23 cellular contexts compared by ENCODE assay signal in the genomic region with DNA sequence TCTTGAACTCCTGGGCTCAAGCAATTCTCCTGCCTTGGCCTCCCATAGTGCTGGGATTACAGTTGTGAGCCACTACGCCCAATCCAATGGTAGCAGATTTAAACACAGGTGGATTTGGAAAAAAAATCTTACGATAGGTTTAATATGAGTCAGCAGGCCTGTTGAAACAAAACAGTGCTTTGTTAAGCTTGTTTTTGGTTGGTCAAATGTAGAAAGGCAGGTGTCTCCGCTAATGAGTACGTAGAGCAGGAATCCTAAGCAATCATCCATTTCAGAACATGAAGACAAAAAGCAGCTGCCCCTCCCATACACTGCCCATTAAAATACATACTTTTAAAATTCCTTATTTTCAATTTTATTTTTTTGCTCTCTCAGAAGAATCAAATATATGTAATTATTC. TPM values are rescaled to one million over a fixed set of nuclear protein-coding genes. Genes with fewer than 3 reads are reported as not detected.
DNase-seq lines count a peak whose midpoint lies in the region; TF ChIP-seq lines count a peak whose summit lies in the region.
"Had no signal": no experiment of that assay in that cellular context is flagged by ENCODE, and none has a peak within 500 bp of the region (broad histone marks: within the 10 kb centered on the region; RNA-seq: fewer than 3 reads in every experiment).

No MANE protein-coding gene starts in this region.

- peak; percentile 52 for DNase-seq in MCF 10A (ENCODE audit: unreplicated experiment)
- DNase-seq in breast epithelium (ENCODE audit: low spot score in 2 of 2), result no peak
- DNase-seq in SW480 (ENCODE audit: low spot score), result peak; percentile 6
- DNase-seq in epithelial cell of prostate (ENCODE audit: low read depth, low spot score), result peak; percentile 54
- DNase-seq in spleen, result no peak
- no peak for DNase-seq in NCI-H2107 treated with DMSO at 0.1 percent for 48 hours (lab: John Stamatoyannopoulos, UW; ENCODE audit: unreplicated experiment)
- DNase-seq in HuH-7 (ENCODE audit: low spot score), result no peak
- no peak for DNase-seq in NCI-H1417 treated with DMSO at 0.1 percent for 48 hours (lab: John Stamatoyannopoulos, UW)
- DNase-seq: CD4-positive, CD25-positive, alpha-beta regulatory T cell; DMS153; DND-41; HCEC 1CT; Kasumi-1; MV-4-11; NCI-H1105; NCI-H146; NCI-H1930; NCI-H2227 treated with DMSO at 0.1 percent for 48 hours; NCI-H69; OCI-M1; SJCRH30 had no signal

- no peaks in the 10 kb centered on the region for H3K9me3 Mint-ChIP-seq in MCF 10A (ENCODE audit: unreplicated experiment)

- TF ChIP-seq CTCF in MCF 10A (IDR thresholded peaks at IDR 0.05; ENCODE audit: unreplicated experiment), result no peak
- no peak for TF ChIP-seq CTCF in breast epithelium (IDR thresholded peaks at IDR 0.05)
- TF ChIP-seq CTCF in spleen (IDR thresholded peaks at IDR 0.05 in 8 of 11, conservative IDR thresholded peaks at IDR 0.05 in 3 of 11), result no peak

- H3K27ac Mint-ChIP-seq in MCF 10A (ENCODE audit: low read depth, unreplicated experiment), result no peak overlapping the region

- peaks cover 11% of the 10 kb centered on the region for H3K27me3 Mint-ChIP-seq in MCF 10A (ENCODE audit: insufficient read depth, unreplicated experiment)

- H3K27ac ChIP-seq in breast epithelium (no peak overlapping the region), epithelial cell of prostate (peak overlapping the region; percentile 71), spleen (no peak overlapping the region)
- H3K27ac ChIP-seq: BLaER1, SJCRH30 had no signal

- H3K4me3 ChIP-seq in breast epithelium (no peak overlapping the region), spleen (no peak overlapping the region)
- H3K4me3 ChIP-seq: BLaER1, K562, SJCRH30 had no signal

- peaks cover 21% of the 10 kb centered on the region for H3K4me1 Mint-ChIP-seq in MCF 10A (ENCODE audit: insufficient read depth, unreplicated experiment)

- no peak overlapping the region for H3K4me3 Mint-ChIP-seq in MCF 10A (ENCODE audit: unreplicated experiment)

- H3K36me3 Mint-ChIP-seq in MCF 10A (ENCODE audit: insufficient read depth, unreplicated experiment), result peaks cover 10% of the 10 kb centered on the region
- H3K36me3 Mint-ChIP-seq: CD4-positive, CD25-positive, alpha-beta regulatory T cell had no signal

- 81 to 96% (median 90%) methylated on average over 4 of the region's 4 CpGs for WGBS in spleen, 5 donors

- intact Hi-C loops in MCF 10A (cut with micrococcal nuclease) (loop anchor here (10.0 kb wide), 1 partner anchor 123 kb away; no protein-coding TSS in a partner anchor), breast epithelium (cut with DNase I; ENCODE audit: low total_unique reads) (no loop called here), spleen (cut with DNase I; ENCODE audit: low total_unique reads) (no loop called here)

- no TSS peak for BruUV-seq in MCF 10A (replicated peaks; lab: Mats Ljungman, UMichigan)

- H3K27me3 ChIP-seq in breast epithelium (no peaks in the 10 kb centered on the region), spleen (replicated peaks in 1 of 7) (peaks cover 0 to 14% (median 0%) of the 10 kb centered on the region in 7 donors)
- H3K27me3 ChIP-seq: BLaER1, SJCRH30 had no signal

- H3K9me3 ChIP-seq in breast epithelium (no peaks in the 10 kb centered on the region), spleen (peaks cover 0 to 6% (median 0%) of the 10 kb centered on the region in 8 donors)
- H3K9me3 ChIP-seq: SJCRH30 had no signal

- H3K36me3 ChIP-seq in breast epithelium (no peaks in the 10 kb centered on the region), spleen (no peaks in the 10 kb centered on the region)
- H3K36me3 ChIP-seq: SJCRH30 had no signal

- H3K4me1 ChIP-seq in breast epithelium, result peaks cover 0 to 2% of the 10 kb centered on the region in 2 donors
- H3K4me1 ChIP-seq in spleen, result peaks cover 4 to 21% (median 17%) of the 10 kb centered on the region in 6 donors
- H3K4me1 ChIP-seq: SJCRH30 had no signal

- no peak for TF ChIP-seq POLR2A in breast epithelium (IDR thresholded peaks at IDR 0.05)
- no peak for TF ChIP-seq POLR2A in spleen (IDR thresholded peaks at IDR 0.05)

- CTCF ChIA-PET in MCF 10A (lab: Yijun Ruan, JAX), result interaction anchor here (0.7 to 6.1 kb wide), 4 partner anchors 95 to 951 kb away, joined by 3 to 49 read pairs (median 6); no protein-coding TSS in a partner anchor

- POLR2A ChIA-PET in MCF 10A (lab: Yijun Ruan, JAX), result interaction anchor here (0.7 kb wide), 1 partner anchor 16 kb away, joined by 3 read pairs; no protein-coding TSS in a partner anchor

RNA-seq across cellular contexts. Expression of a gene that starts 1.9 kb away (rescaled TPM):
- total RNA-seq in MCF 10A (2022) (15.5 and 18.1 TPM in 2 replicates), breast epithelium (10 to 100 TPM; 42.9 to 73.6 (median 43.4) TPM), spleen (10 to 100 TPM; 18.3 to 90.3 (median 27.6) TPM)
- 1 to 10 TPM; 5.9 to 9.6 (median 6.5) TPM for polyA plus RNA-seq in spleen

Comparison
In these comparisons a context has a peak if more than half of its experiments do, and no peak if none do; other contexts are left out.
1. DNase-seq: peak in MCF 10A (single experiment), SW480 (single experiment) and epithelial cell of prostate (single experiment); none in breast epithelium (0 of 2), spleen (single experiment), NCI-H2107 treated with DMSO at 0.1 percent for 48 hours (single experiment), HuH-7 (single experiment) and NCI-H1417 treated with DMSO at 0.1 percent for 48 hours (single experiment).